27 cellular contexts compared by ENCODE assay signal in genomic region chr7:107551936-107552335, GRCh38.
"Had no signal": no experiment of that assay in that cellular context is flagged by ENCODE, and none has a peak within 500 bp of the region (broad histone marks: within the 10 kb centered on the region; RNA-seq: fewer than 3 reads in every experiment).

No MANE protein-coding gene starts in this region.

- H3K27ac ChIP-seq: body of pancreas, cardiac muscle cell, heart right ventricle, left lung, stomach, thyroid gland, upper lobe of left lung, vagina had no signal

- H3K27ac Mint-ChIP-seq: activated CD4-positive, alpha-beta memory T cell treated with anti-CD3 and anti-CD28 coated beads for 36 hours; activated CD4-positive, alpha-beta T cell treated with anti-CD3 and anti-CD28 coated beads, Interleukin-2, amount 10 ng/mL, durations not matched to agents 24 days and 14 days; activated naive CD4-positive, alpha-beta T cell treated with anti-CD3 and anti-CD28 coated beads, Interleukin-2, amount 10 ng/mL, durations not matched to agents 7 days and 5 days; activated T-helper 1 cell treated with anti-CD3 and anti-CD28 coated beads, Interleukin-12 subunit alpha, Interleukin-12 subunit beta, Interleukin-2, Interleukin-4 antibody, amounts not matched to agents 30 ng/mL and 10 ng/mL and 1 ng/mL, durations not matched to agents 14 hours and 24 hours and 36 hours; natural killer cell treated with Interleukin-12 subunit alpha and Interleukin-12 subunit beta and Interleukin-15 and Interleukin-18, amount 100 ng/mL, for 72 hours; stimulated activated naive B cell treated with anti-CD40 and anti-IgM and Interleukin-4, amounts not matched to agents 10 μg/mL and 1 μg/mL and 100 μg/mL, for 72 hours had no signal

- H3K4me1 ChIP-seq: body of pancreas, left lung, thyroid gland, upper lobe of left lung had no signal

- H3K4me3 Mint-ChIP-seq: activated CD4-positive, alpha-beta memory T cell treated with anti-CD3 and anti-CD28 coated beads for 36 hours; activated CD4-positive, alpha-beta T cell treated with anti-CD3 and anti-CD28 coated beads, Interleukin-2, amount 10 ng/mL, durations not matched to agents 24 days and 14 days; activated naive CD4-positive, alpha-beta T cell treated with anti-CD3 and anti-CD28 coated beads, Interleukin-2, amount 10 ng/mL, durations not matched to agents 7 days and 5 days; activated T-helper 1 cell treated with anti-CD3 and anti-CD28 coated beads, Interleukin-12 subunit alpha, Interleukin-12 subunit beta, Interleukin-2, Interleukin-4 antibody, amounts not matched to agents 30 ng/mL and 10 ng/mL and 1 ng/mL, durations not matched to agents 14 hours and 24 hours and 36 hours; natural killer cell treated with Interleukin-12 subunit alpha and Interleukin-12 subunit beta and Interleukin-15 and Interleukin-18, amount 100 ng/mL, for 72 hours; stimulated activated naive B cell treated with anti-CD40 and anti-IgM and Interleukin-4, amounts not matched to agents 10 μg/mL and 1 μg/mL and 100 μg/mL, for 72 hours had no signal

- H3K9me3 ChIP-seq: body of pancreas, heart right ventricle, left lung, mucosa of descending colon, stomach, thyroid gland, upper lobe of left lung, vagina had no signal

- DNase-seq: activated CD4-positive, alpha-beta memory T cell treated with anti-CD3 and anti-CD28 coated beads for 36 hours; activated CD4-positive, alpha-beta T cell treated with anti-CD3 and anti-CD28 coated beads, Interleukin-2, amount 10 ng/mL, durations not matched to agents 24 days and 14 days; activated CD4-positive, CD25-positive, alpha-beta regulatory T cell treated with anti-CD3 and anti-CD28 coated beads, Interleukin-2, amount 50 U/mL, for 72 hours; activated CD8-positive, alpha-beta memory T cell treated with anti-CD3 and anti-CD28 coated beads, Interleukin-2, amount 50 U/mL, for 4 hours; activated effector memory CD4-positive, alpha-beta T cell treated with anti-CD3 and anti-CD28 coated beads, Interleukin-2, amount 50 U/mL, for 16 hours; activated naive CD4-positive, alpha-beta T cell treated with anti-CD3 and anti-CD28 coated beads, Interleukin-2, amount 10 ng/mL, durations not matched to agents 7 days and 5 days; activated T-cell treated with anti-CD3 and anti-CD28 coated beads, Interleukin-2, amount 50 U/mL, for 1 hour; anterior cingulate cortex; body of pancreas; cerebellar nuclear complex; foreskin melanocyte; heart right ventricle; left lung; mucosa of descending colon; posterior cingulate gyrus; right cardiac atrium; stimulated activated CD4-positive, alpha-beta T cell treated with anti-CD3 and anti-CD28 coated beads, Interleukin-15, amount 100 ng/mL, for 24 hours; stimulated activated CD4-positive, alpha-beta T cell treated with anti-CD3 and anti-CD28 coated beads, Interleukin-2, amount 100 ng/mL, for 24 hours; stimulated activated naive B cell treated with anti-CD40 and anti-IgM and Interleukin-4, amounts not matched to agents 10 μg/mL and 1 μg/mL and 100 μg/mL, for 72 hours; stomach; thyroid gland; upper lobe of left lung had no signal

- H3K9me3 Mint-ChIP-seq: activated CD4-positive, alpha-beta memory T cell treated with anti-CD3 and anti-CD28 coated beads for 36 hours; activated naive CD4-positive, alpha-beta T cell treated with anti-CD3 and anti-CD28 coated beads, Interleukin-2, amount 10 ng/mL, durations not matched to agents 7 days and 5 days; natural killer cell treated with Interleukin-12 subunit alpha and Interleukin-12 subunit beta and Interleukin-15 and Interleukin-18, amount 100 ng/mL, for 72 hours; stimulated activated naive B cell treated with anti-CD40 and anti-IgM and Interleukin-4, amounts not matched to agents 10 μg/mL and 1 μg/mL and 100 μg/mL, for 72 hours had no signal

- H3K4me3 ChIP-seq: body of pancreas, cardiac muscle cell, heart right ventricle, left lung, lung, mucosa of descending colon, stomach, thyroid gland, upper lobe of left lung, vagina had no signal

- H3K27me3 Mint-ChIP-seq: activated CD4-positive, alpha-beta memory T cell treated with anti-CD3 and anti-CD28 coated beads for 36 hours; activated CD4-positive, alpha-beta T cell treated with anti-CD3 and anti-CD28 coated beads, Interleukin-2, amount 10 ng/mL, durations not matched to agents 24 days and 14 days; activated naive CD4-positive, alpha-beta T cell treated with anti-CD3 and anti-CD28 coated beads, Interleukin-2, amount 10 ng/mL, durations not matched to agents 7 days and 5 days; natural killer cell treated with Interleukin-12 subunit alpha and Interleukin-12 subunit beta and Interleukin-15 and Interleukin-18, amount 100 ng/mL, for 72 hours; stimulated activated naive B cell treated with anti-CD40 and anti-IgM and Interleukin-4, amounts not matched to agents 10 μg/mL and 1 μg/mL and 100 μg/mL, for 72 hours had no signal

- ATAC-seq: body of pancreas; heart right ventricle; left lung; mucosa of descending colon; natural killer cell treated with Interleukin-12 subunit alpha and Interleukin-12 subunit beta and Interleukin-15 and Interleukin-18, amount 100 ng/mL, for 72 hours; right cardiac atrium; stimulated activated naive B cell treated with anti-CD40 and anti-IgM and Interleukin-4, amounts not matched to agents 10 μg/mL and 1 μg/mL and 100 μg/mL, for 72 hours had no signal

- H3K27me3 ChIP-seq: body of pancreas, cardiac muscle cell, heart right ventricle, left lung, stomach, thyroid gland, upper lobe of left lung, vagina had no signal
